In genomic region chr6:131135244-131136020, GRCh38 we compare ENCODE assay signal across 8 cellular contexts. TPM values are rescaled to one million over a fixed set of nuclear protein-coding genes. Genes with fewer than 3 reads are reported as not detected.
A peak's percentile ranks its signal among the peaks of the same experiment; 100 is the strongest.
DNase-seq lines count a peak whose midpoint lies in the region; ATAC-seq and TF ChIP-seq lines count a peak whose summit lies in the region.

Gene AKAP7, plus strand, starts transcription at chr6:131135467. Its CDS starts 297 bp downstream, at chr6:131135764.

- peak within 1 kb of the TSS; percentile 92 for H3K14ac ChIP-seq in trophoblast cell (ENCODE audit: low read length)

- H3K36me3 ChIP-seq in heart left ventricle (no peaks in the 10 kb centered on the region), trophoblast cell (ENCODE audit: control insufficient read depth in 1 of 2, insufficient read depth in 2 of 2, low read length in 2 of 2) (no peaks in the 10 kb centered on the region), transverse colon (no peaks in the 10 kb centered on the region)

- H2AFZ ChIP-seq in trophoblast cell (ENCODE audit: insufficient read depth, low read length, poor library complexity): peak within 1 kb of the TSS; percentile 99

- peak within 1 kb of the TSS; percentile 58 for H4K12ac ChIP-seq in trophoblast cell (ENCODE audit: low read depth, low read length)

- intact Hi-C loops in heart left ventricle (cut with DNase I) (no loop called here), transverse colon (cut with DNase I; ENCODE audit: low total_unique reads) (no loop called here)

- H3K4me3 ChIP-seq in heart left ventricle: peak within 1 kb of the TSS; percentile 62 to 86 (median 74)
- H3K4me3 ChIP-seq in trophoblast cell (ENCODE audit: low read depth, low read length): peak within 1 kb of the TSS; percentile 78
- H3K4me3 ChIP-seq in transverse colon: peak within 1 kb of the TSS; percentile 62 to 97 (median 84)

- TF ChIP-seq POLR2A in heart left ventricle (IDR thresholded peaks at IDR 0.05) (peak in 1 of 2 donors; percentile 46), transverse colon (IDR thresholded peaks at IDR 0.05) (no peak)

- H4K91ac ChIP-seq in trophoblast cell (ENCODE audit: low read depth, low read length): peak within 1 kb of the TSS; percentile 88

- peak within 1 kb of the TSS; percentile 72 for H3K4ac ChIP-seq in trophoblast cell (ENCODE audit: low read depth, low read length)

- ATAC-seq in GM19351 (IDR thresholded peaks at IDR 0.05; ENCODE audit: unreplicated experiment): peak; percentile 80
- ATAC-seq in HG03457 (IDR thresholded peaks at IDR 0.05; ENCODE audit: unreplicated experiment): peak; percentile 71
- ATAC-seq in heart left ventricle: peak; percentile 69 to 96 (median 92)

- in situ Hi-C loops in transverse colon (cut with MboI; ENCODE audit: low pct_ligation_motif_present in 1 of 4, low pct_unique_long_range_greater_than_20kb in 1 of 4, low sequenced_read_pairs in 3 of 4): no loop called here

- H2BK5ac ChIP-seq in trophoblast cell (ENCODE audit: low read depth, low read length, poor library complexity): peak within 1 kb of the TSS; percentile 60

- peak within 1 kb of the TSS; percentile 93 for H4K8ac ChIP-seq in trophoblast cell (ENCODE audit: low read depth, low read length)

- no peak within 1 kb of the TSS for H3K23ac ChIP-seq in trophoblast cell (ENCODE audit: low read length)

- peak within 1 kb of the TSS; percentile 80 for H3K18ac ChIP-seq in trophoblast cell (ENCODE audit: low read length)

- no peak for TF ChIP-seq EP300 in transverse colon (IDR thresholded peaks at IDR 0.05; ENCODE audit: low read depth)

- no peak for TF ChIP-seq CTCF in C4-2B (conservative IDR thresholded peaks at IDR 0.05)
- no peak for TF ChIP-seq CTCF in heart left ventricle (IDR thresholded peaks at IDR 0.05)
- no peak for TF ChIP-seq CTCF in transverse colon (IDR thresholded peaks at IDR 0.05)

- H3K27ac ChIP-seq in C4-2B: peak within 1 kb of the TSS; percentile 81
- H3K27ac ChIP-seq in adipose tissue (ENCODE audit: low read depth, low read length): peak within 1 kb of the TSS; percentile 87
- peak within 1 kb of the TSS; percentile 28 to 96 (median 90) for H3K27ac ChIP-seq in heart left ventricle
- H3K27ac ChIP-seq in trophoblast cell (ENCODE audit: low read depth, low read length): peak within 1 kb of the TSS; percentile 68
- H3K27ac ChIP-seq in transverse colon: peak within 1 kb of the TSS; percentile 91 to 94 (median 92)

- H3K79me2 ChIP-seq in trophoblast cell (ENCODE audit: control insufficient read depth, insufficient read depth, low read length, poor library complexity): peaks cover 2% of the 10 kb centered on the region

- peak within 1 kb of the TSS; percentile 78 for H3K9ac ChIP-seq in trophoblast cell (ENCODE audit: low read length)

- H3K4me1 ChIP-seq in heart left ventricle (peaks cover 0 to 20% (median 3%) of the 10 kb centered on the region in 12 donors), trophoblast cell (ENCODE audit: control insufficient read depth in 1 of 2, insufficient read depth in 2 of 2, low read length in 2 of 2) (no peaks in the 10 kb centered on the region), transverse colon (peaks cover 0 to 16% (median 8%) of the 10 kb centered on the region in 4 donors)

- H2BK120ac ChIP-seq in trophoblast cell (ENCODE audit: insufficient read depth, low read length, poor library complexity): peak within 1 kb of the TSS; percentile 76

- H3K9me3 ChIP-seq in heart left ventricle (no peaks in the 10 kb centered on the region), trophoblast cell (ENCODE audit: insufficient read depth, low read depth, low read length) (no peaks in the 10 kb centered on the region), transverse colon (no peaks in the 10 kb centered on the region)

- H2AK5ac ChIP-seq in trophoblast cell (ENCODE audit: low read length): no peak within 1 kb of the TSS

- H2BK12ac ChIP-seq in trophoblast cell (ENCODE audit: low read length): peak within 1 kb of the TSS; percentile 36

- DNase-seq in SW 1271 (lab: John Stamatoyannopoulos, UW): peak; percentile 27 to 64
- peak; percentile 75 to 91 (median 83) for DNase-seq in heart left ventricle
- DNase-seq in trophoblast cell: peak; percentile 79 to 83
- peak; percentile 75 for DNase-seq in transverse colon

- WGBS in adipose tissue, 3 donors: 0% methylated on average over 62 to 99 of the region's 99 CpGs
- 0 to 1% (median 1%) methylated on average over 26 to 99 of the region's 99 CpGs for WGBS in heart left ventricle, 4 donors
- WGBS in trophoblast cell (ENCODE audit: extremely low coverage, insufficient coverage, insufficient read length): no CpG with 5 or more reads among the region's 99 CpGs
- 0 to 1% methylated on average over 6 to 18 of the region's 99 CpGs for WGBS in transverse colon (ENCODE audit: low coverage in 1 of 2), 2 donors

- peak within 1 kb of the TSS; percentile 76 for H3K4me2 ChIP-seq in trophoblast cell (ENCODE audit: low read length)

- H3K27me3 ChIP-seq in heart left ventricle: no peaks in the 10 kb centered on the region
- H3K27me3 ChIP-seq in trophoblast cell (ENCODE audit: insufficient read depth, low read length): no peaks in the 10 kb centered on the region
- H3K27me3 ChIP-seq in transverse colon: no peaks in the 10 kb centered on the region

- H3K79me1 ChIP-seq in trophoblast cell (ENCODE audit: low read length): peaks cover 9% of the 10 kb centered on the region

RNA-seq across cellular contexts. Expression of gene AKAP7, which starts in this region (rescaled TPM):
- polyA plus RNA-seq in adipose tissue (10 to 100 TPM in 1 of 3 donors, 1 to 10 TPM in 2; 5.7 to 10.1 (median 7.6) TPM), heart left ventricle (1 to 10 TPM; 2.3 to 4.3 TPM)
- total RNA-seq in heart left ventricle (10 to 100 TPM in 4 of 9 donors, 1 to 10 TPM in 5; 6.5 to 13.5 (median 8.9) TPM), transverse colon (10 to 100 TPM in 2 of 4 donors, 1 to 10 TPM in 2; 4.9 to 19.1 (median 12.0) TPM)
- polyA plus RNA-seq in trophoblast cell (2013): 2.3 and 2.7 TPM in 2 replicates

Comparison
In these comparisons a context has a peak if more than half of its experiments do, and no peak if none do; other contexts are left out.
1. Peak in every context shown above with its lines: DNase-seq, ATAC-seq, H3K4me3 ChIP-seq and H3K27ac ChIP-seq.